In the genomic region with DNA sequence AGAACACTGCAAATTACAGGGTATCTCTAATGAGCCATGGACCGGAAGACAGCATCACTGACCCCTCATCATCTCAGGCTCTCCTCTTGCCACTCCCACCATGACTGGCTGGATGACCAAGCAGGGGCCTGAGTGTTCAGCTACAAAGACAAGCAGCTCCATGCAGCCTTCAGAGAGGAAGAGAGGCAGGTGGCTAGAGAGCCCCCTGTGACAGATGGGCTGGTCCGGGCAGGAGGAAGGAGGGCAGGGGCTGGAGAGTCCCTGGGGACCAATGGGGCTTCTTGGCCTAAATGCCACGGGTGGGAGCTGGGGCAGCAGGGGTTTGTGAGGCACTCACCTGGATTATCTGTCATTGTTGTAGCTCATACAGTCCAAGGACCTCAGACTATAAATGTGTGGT, we compare ENCODE assay signal across 1 cellular context.
TF ChIP-seq lines count a peak whose summit lies in the region.

No MANE protein-coding gene starts in this region.

TF ChIP-seq in HepG2, 621 proteins besides CTCF, POLR2A, EP300 and RAD21:
- TF ChIP-seq RNF2 (conservative IDR thresholded peaks at IDR 0.05; ENCODE audit: low read depth) (no peak), ATRX (CRISPR knock-in tag; IDR thresholded peaks at IDR 0.05; ENCODE audit: borderline replicate concordance) (no peak), AHR (CRISPR knock-in tag; IDR thresholded peaks at IDR 0.05) (no peak), IRF2 (CRISPR knock-in tag; IDR thresholded peaks at IDR 0.05) (no peak), ZFP82 (CRISPR knock-in tag; IDR thresholded peaks at IDR 0.05; ENCODE audit: borderline replicate concordance) (no peak), TBX3 (IDR thresholded peaks at IDR 0.05; ENCODE audit: borderline replicate concordance) (no peak), ZNF367 (CRISPR knock-in tag; IDR thresholded peaks at IDR 0.05; ENCODE audit: borderline replicate concordance) (no peak)
- TF ChIP-seq, protein P1, sequence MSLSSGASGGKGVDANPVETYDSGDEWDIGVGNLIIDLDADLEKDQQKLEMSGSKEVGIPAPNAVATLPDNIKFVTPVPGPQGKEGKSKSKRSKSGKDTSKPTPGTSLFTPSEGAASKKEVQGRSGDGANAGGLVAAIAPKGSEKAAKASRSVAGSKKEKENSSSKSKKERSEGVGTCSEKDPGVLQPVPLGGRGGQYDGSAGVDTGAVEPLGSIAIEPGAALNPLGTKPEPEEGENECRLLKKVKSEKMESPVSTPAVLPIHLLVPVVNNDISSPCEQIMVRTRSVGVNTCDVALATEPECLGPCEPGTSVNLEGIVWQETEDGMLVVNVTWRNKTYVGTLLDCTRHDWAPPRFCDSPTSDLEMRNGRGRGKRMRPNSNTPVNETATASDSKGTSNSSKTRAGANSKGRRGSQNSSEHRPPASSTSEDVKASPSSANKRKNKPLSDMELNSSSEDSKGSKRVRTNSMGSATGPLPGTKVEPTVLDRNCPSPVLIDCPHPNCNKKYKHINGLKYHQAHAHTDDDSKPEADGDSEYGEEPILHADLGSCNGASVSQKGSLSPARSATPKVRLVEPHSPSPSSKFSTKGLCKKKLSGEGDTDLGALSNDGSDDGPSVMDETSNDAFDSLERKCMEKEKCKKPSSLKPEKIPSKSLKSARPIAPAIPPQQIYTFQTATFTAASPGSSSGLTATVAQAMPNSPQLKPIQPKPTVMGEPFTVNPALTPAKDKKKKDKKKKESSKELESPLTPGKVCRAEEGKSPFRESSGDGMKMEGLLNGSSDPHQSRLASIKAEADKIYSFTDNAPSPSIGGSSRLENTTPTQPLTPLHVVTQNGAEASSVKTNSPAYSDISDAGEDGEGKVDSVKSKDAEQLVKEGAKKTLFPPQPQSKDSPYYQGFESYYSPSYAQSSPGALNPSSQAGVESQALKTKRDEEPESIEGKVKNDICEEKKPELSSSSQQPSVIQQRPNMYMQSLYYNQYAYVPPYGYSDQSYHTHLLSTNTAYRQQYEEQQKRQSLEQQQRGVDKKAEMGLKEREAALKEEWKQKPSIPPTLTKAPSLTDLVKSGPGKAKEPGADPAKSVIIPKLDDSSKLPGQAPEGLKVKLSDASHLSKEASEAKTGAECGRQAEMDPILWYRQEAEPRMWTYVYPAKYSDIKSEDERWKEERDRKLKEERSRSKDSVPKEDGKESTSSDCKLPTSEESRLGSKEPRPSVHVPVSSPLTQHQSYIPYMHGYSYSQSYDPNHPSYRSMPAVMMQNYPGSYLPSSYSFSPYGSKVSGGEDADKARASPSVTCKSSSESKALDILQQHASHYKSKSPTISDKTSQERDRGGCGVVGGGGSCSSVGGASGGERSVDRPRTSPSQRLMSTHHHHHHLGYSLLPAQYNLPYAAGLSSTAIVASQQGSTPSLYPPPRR (CRISPR knock-in tag; IDR thresholded peaks at IDR 0.05; ENCODE audit: borderline replicate concordance), result no peak
- TF ChIP-seq, protein P2, sequence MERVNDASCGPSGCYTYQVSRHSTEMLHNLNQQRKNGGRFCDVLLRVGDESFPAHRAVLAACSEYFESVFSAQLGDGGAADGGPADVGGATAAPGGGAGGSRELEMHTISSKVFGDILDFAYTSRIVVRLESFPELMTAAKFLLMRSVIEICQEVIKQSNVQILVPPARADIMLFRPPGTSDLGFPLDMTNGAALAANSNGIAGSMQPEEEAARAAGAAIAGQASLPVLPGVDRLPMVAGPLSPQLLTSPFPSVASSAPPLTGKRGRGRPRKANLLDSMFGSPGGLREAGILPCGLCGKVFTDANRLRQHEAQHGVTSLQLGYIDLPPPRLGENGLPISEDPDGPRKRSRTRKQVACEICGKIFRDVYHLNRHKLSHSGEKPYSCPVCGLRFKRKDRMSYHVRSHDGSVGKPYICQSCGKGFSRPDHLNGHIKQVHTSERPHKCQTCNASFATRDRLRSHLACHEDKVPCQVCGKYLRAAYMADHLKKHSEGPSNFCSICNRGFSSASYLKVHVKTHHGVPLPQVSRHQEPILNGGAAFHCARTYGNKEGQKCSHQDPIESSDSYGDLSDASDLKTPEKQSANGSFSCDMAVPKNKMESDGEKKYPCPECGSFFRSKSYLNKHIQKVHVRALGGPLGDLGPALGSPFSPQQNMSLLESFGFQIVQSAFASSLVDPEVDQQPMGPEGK (CRISPR knock-in tag; IDR thresholded peaks at IDR 0.05), result no peak
- TF ChIP-seq, protein P3, sequence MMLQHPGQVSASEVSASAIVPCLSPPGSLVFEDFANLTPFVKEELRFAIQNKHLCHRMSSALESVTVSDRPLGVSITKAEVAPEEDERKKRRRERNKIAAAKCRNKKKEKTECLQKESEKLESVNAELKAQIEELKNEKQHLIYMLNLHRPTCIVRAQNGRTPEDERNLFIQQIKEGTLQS (CRISPR knock-in tag; IDR thresholded peaks at IDR 0.05), result no peak
